ENCODE assay signal across 9 cellular contexts in the genomic region with DNA sequence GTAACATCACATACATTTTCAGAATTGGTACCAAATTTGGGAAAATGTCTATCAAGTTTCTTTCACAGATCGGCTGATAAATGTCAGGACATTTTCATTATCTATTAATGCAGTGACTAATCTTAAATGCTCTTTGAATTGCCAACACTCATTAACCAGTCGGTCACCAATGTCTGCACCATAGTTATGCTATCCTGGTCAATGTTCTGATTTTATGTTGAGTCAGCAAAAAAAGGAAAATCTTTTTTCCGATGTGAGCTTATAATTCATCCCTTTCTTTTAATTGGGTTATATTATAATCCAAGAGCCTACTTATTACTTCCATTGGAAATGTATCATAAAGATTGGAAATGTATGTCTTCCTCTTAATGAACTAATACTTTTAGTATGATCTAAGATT.
"Had no signal": no experiment of that assay in that cellular context is flagged by ENCODE, and none has a peak within 500 bp of the region (broad histone marks: within the 10 kb centered on the region; RNA-seq: fewer than 3 reads in every experiment).

No MANE protein-coding gene starts in this region.

- FAIRE-seq: HTR-8/SVneo had no signal

- H3K4me3 ChIP-seq: GM23338, HAP-1 had no signal

- H3K4me1 ChIP-seq: HAP-1 had no signal

- H3K27ac ChIP-seq: KMS-11 had no signal

- H3K9ac ChIP-seq: KMS-11 had no signal

- H3K4me2 ChIP-seq: GM23338, KMS-11 had no signal

- DNase-seq: H7, HFFc6, Karpas-422, KBM-7 had no signal

- H2AFZ ChIP-seq: GM23338 had no signal

- H3K36me3 ChIP-seq: HAP-1 had no signal

- H3K9me3 ChIP-seq: HAP-1 had no signal

- ATAC-seq: GM23338, HCT116 had no signal
